In genomic region chr3:126850370-126851085, GRCh38 we compare ENCODE assay signal across 11 cellular contexts.
DNase-seq lines count a peak whose midpoint lies in the region; ATAC-seq, FAIRE-seq and TF ChIP-seq lines count a peak whose summit lies in the region.
"Had no signal": no experiment of that assay in that cellular context is flagged by ENCODE, and none has a peak within 500 bp of the region (broad histone marks: within the 10 kb centered on the region; RNA-seq: fewer than 3 reads in every experiment).

No MANE protein-coding gene starts in this region.

- H3K36me3 ChIP-seq in H1 (ENCODE audit: control insufficient read depth in 2 of 4, insufficient read depth in 4 of 4, low read length in 3 of 4): no peaks in the 10 kb centered on the region
- no peaks in the 10 kb centered on the region for H3K36me3 ChIP-seq in MM.1S (replicated peaks; ENCODE audit: insufficient read depth, low read length)
- H3K36me3 ChIP-seq: breast epithelium had no signal

- H4K8ac ChIP-seq in H1 (ENCODE audit: extremely low read depth, insufficient read depth, low read length): peak overlapping the region; percentile 66; the same call in 1 of the 2 replicates

- H2AFZ ChIP-seq in H1 (ENCODE audit: low read length) (no peak overlapping the region), MM.1S (ENCODE audit: low read length) (no peak overlapping the region)

- H4K20me1 ChIP-seq in H1 (replicated peaks in 1 of 2; ENCODE audit: control insufficient read depth in 1 of 2, insufficient read depth in 2 of 2, low read length in 2 of 2) (peaks cover 0 to 2% of the 10 kb centered on the region in 2 experiments), MM.1S (ENCODE audit: insufficient read depth, low read length) (no peaks in the 10 kb centered on the region)

- peak overlapping the region; percentile 26 for H4K5ac ChIP-seq in H1 (ENCODE audit: insufficient read length, low read depth, low read length)

- peak overlapping the region; percentile 100 for H2BK12ac ChIP-seq in H1 (ENCODE audit: low read depth, low read length)

- H3K4me2 ChIP-seq in H1 (ENCODE audit: insufficient read depth in 1 of 2, low read depth in 2 of 2, low read length in 2 of 2) (peak overlapping the region; percentile 50 to 58), MM.1S (ENCODE audit: low read depth, low read length) (no peak overlapping the region)

- H3K79me2 ChIP-seq in H1 (ENCODE audit: control insufficient read depth in 1 of 2, insufficient read depth in 2 of 2, low read length in 2 of 2): no peaks in the 10 kb centered on the region
- H3K79me2 ChIP-seq in MM.1S (ENCODE audit: low read length): no peaks in the 10 kb centered on the region

- 48% methylated on average over 10 of the region's 10 CpGs; no CpG with 5 or more reads in 1 of the 2 experiments for WGBS in H1 (ENCODE audit: extremely low coverage in 1 of 2, insufficient coverage in 1 of 2, insufficient read length in 1 of 2, insufficient replicate concordance in 2 of 2, low coverage in 1 of 2, low lambda C conversion rate in 2 of 2, missing lambda C conversion rate in 1 of 2), 2 experiments

- peaks cover 26 to 33% (median 28%) of the 10 kb centered on the region in 4 experiments for H3K4me1 ChIP-seq in H1 (replicated peaks in 1 of 4; ENCODE audit: control insufficient read depth in 3 of 4, insufficient read depth in 4 of 4, low read length in 3 of 4)
- no peaks in the 10 kb centered on the region for H3K4me1 ChIP-seq in MM.1S (ENCODE audit: low read length)
- H3K4me1 ChIP-seq: breast epithelium had no signal

- H3K4ac ChIP-seq in H1 (replicated peaks; ENCODE audit: insufficient read length, low read depth, low read length): peak overlapping the region; percentile 62

- CTCF ChIA-PET in H1 (lab: Charles Lee; ENCODE audit: partially characterized antibody): interaction anchor here (0.6 to 8.2 kb wide), 14 partner anchors 12 to 171 kb away, joined by 3 to 53 read pairs (median 3); no protein-coding TSS in a partner anchor

- H3K79me1 ChIP-seq in H1 (ENCODE audit: low read depth, low read length): no peaks in the 10 kb centered on the region

- no peaks in the 10 kb centered on the region for H3K27me3 ChIP-seq in H1 (replicated peaks in 1 of 4; ENCODE audit: control insufficient read depth in 3 of 4, extremely low read depth in 1 of 4, insufficient read depth in 3 of 4, low read length in 3 of 4)
- no peaks in the 10 kb centered on the region for H3K27me3 ChIP-seq in MM.1S (replicated peaks; ENCODE audit: insufficient read depth, low read length)
- H3K27me3 ChIP-seq: breast epithelium had no signal

- H3K27ac ChIP-seq in H1 (ENCODE audit: low read depth, low read length) (peak overlapping the region; percentile 85), MM.1S (ENCODE audit: low read length) (no peak overlapping the region)

- H3K4me3 ChIP-seq in H1 (ENCODE audit: extremely low read depth in 1 of 4, insufficient read depth in 2 of 4, low read depth in 3 of 4, low read length in 4 of 4) (no peak overlapping the region), MM.1S (ENCODE audit: low read length) (no peak overlapping the region)
- H3K4me3 ChIP-seq: breast epithelium had no signal

- TF ChIP-seq POLR2A in H1 (IDR thresholded peaks at IDR 0.05; ENCODE audit: control extremely low read depth in 1 of 2, low read depth in 2 of 2, low read length in 2 of 2): no peak

- no peak overlapping the region for H3K23ac ChIP-seq in H1 (ENCODE audit: insufficient read length)

- peak overlapping the region; percentile 99 for H2BK5ac ChIP-seq in H1 (ENCODE audit: low read depth, low read length)

- H3K23me2 ChIP-seq in H1 (ENCODE audit: low read depth, low read length): no peaks in the 10 kb centered on the region

- no peak overlapping the region for H3K14ac ChIP-seq in H1 (ENCODE audit: insufficient read length)

- TF ChIP-seq CTCF in H1 (IDR thresholded peaks at IDR 0.05; ENCODE audit: control extremely low read depth in 1 of 3, insufficient read depth in 1 of 3, low read depth in 1 of 3, low read length in 3 of 3) (no peak), MM.1S (IDR thresholded peaks at IDR 0.05; ENCODE audit: low read length) (no peak)

- TF ChIP-seq EP300 in H1 (IDR thresholded peaks at IDR 0.05; ENCODE audit: borderline replicate concordance in 1 of 2, low read depth in 2 of 2, low read length in 2 of 2): peak in 1 of 2 experiments; percentile 96; a peak in 2 of 3 replicates

- intact Hi-C loops in Right ventricle myocardium inferior (cut with DNase I) (loop anchor here (5.0 kb wide), 1 partner anchor 103 kb away; no protein-coding TSS in a partner anchor), cardiac septum (cut with DNase I) (loop anchor here (5.0 kb wide), 1 partner anchor 87 kb away; no protein-coding TSS in a partner anchor)

- peak overlapping the region; percentile 73 for H2BK20ac ChIP-seq in H1 (ENCODE audit: low read length)

- no peak overlapping the region for H2BK15ac ChIP-seq in H1 (ENCODE audit: low read length)

- H2BK120ac ChIP-seq in H1 (replicated peaks; ENCODE audit: low read depth, low read length): peak overlapping the region; percentile 56

- H3F3A ChIP-seq in MM.1S (ENCODE audit: insufficient read depth, low read length): no peaks in the 10 kb centered on the region

- peak; percentile 89 for FAIRE-seq in H1 (lab: Jason Lieb, UNC)

- H3K9me2 ChIP-seq in MM.1S (replicated peaks; ENCODE audit: insufficient read depth, low read length): no peaks in the 10 kb centered on the region

- H3K9me3 ChIP-seq in H1 (ENCODE audit: insufficient read depth in 2 of 2, low read depth in 1 of 2, low read length in 1 of 2) (no peaks in the 10 kb centered on the region), MM.1S (replicated peaks; ENCODE audit: insufficient read depth, low read length) (no peaks in the 10 kb centered on the region)
- H3K9me3 ChIP-seq: breast epithelium had no signal

- peak overlapping the region; percentile 76 for H3K18ac ChIP-seq in H1 (ENCODE audit: extremely low read depth, low read length)

- no peak overlapping the region for H3K56ac ChIP-seq in H1 (replicated peaks; ENCODE audit: insufficient read length, low read depth, low read length)

- peak overlapping the region in 2 of 4 experiments; percentile 8 to 25; a peak in 3 of 7 replicates for H3K9ac ChIP-seq in H1 (replicated peaks in 1 of 4; ENCODE audit: extremely low read depth in 1 of 4, low read depth in 3 of 4, low read length in 3 of 4)
- no peak overlapping the region for H3K9ac ChIP-seq in MM.1S (ENCODE audit: low read length)

- ATAC-seq in Right ventricle myocardium inferior: peak; percentile 89
- ATAC-seq in left lobe of liver: no peak

- no peak for DNase-seq in Right ventricle myocardium inferior (ENCODE audit: missing footprints)
- DNase-seq in cardiac septum (ENCODE audit: low spot score): no peak
- DNase-seq in H1 (ENCODE audit: low read depth in 1 of 2, low spot score in 2 of 2): peak; percentile 68 to 85
- peak; percentile 15 for DNase-seq in left lobe of liver (ENCODE audit: low spot score)
- no peak for DNase-seq in NAMALWA (ENCODE audit: low spot score)
- no peak for DNase-seq in activated CD4-positive, alpha-beta T cell treated with anti-CD3 and anti-CD28 coated beads for 4 hours
- no peak for DNase-seq in NK-92 treated with Interleukin-12 subunit alpha and Interleukin-12 subunit beta, amount 100 ng/mL, for 24 hours (lab: John Stamatoyannopoulos, UW)
- no peak for DNase-seq in MM.1S
- DNase-seq: activated CD4-positive, alpha-beta T cell treated with anti-CD3 and anti-CD28 coated beads for 1 hour; substantia nigra had no signal

- peak overlapping the region; percentile 85; the same call in 1 of the 2 replicates for H2AK5ac ChIP-seq in H1 (ENCODE audit: low read depth, low read length)

- peak overlapping the region; percentile 95 for H4K91ac ChIP-seq in H1 (replicated peaks; ENCODE audit: insufficient read length, low read length)

- TF ChIP-seq RAD21 in H1 (IDR thresholded peaks at IDR 0.05 in 1 of 2, conservative IDR thresholded peaks at IDR 0.05 in 1 of 2; ENCODE audit: low read depth in 2 of 2, low read length in 2 of 2): peak in 1 of 2 experiments; percentile 26; a peak in 3 of 4 replicates

- POLR2A ChIA-PET in H1 (lab: Charles Lee; ENCODE audit: partially characterized antibody): interaction anchor here (0.8 to 4.3 kb wide), 7 partner anchors 9 to 98 kb away, joined by 3 to 17 read pairs (median 4); no protein-coding TSS in a partner anchor

TF ChIP-seq in H1, 55 proteins besides CTCF, POLR2A, EP300 and RAD21 (continues in another document):
- TF ChIP-seq CREB1 (IDR thresholded peaks at IDR 0.05) (no peak), TCF12 (IDR thresholded peaks at IDR 0.05; ENCODE audit: low read depth, low read length) (peak; percentile 93), RFX5 (IDR thresholded peaks at IDR 0.05; ENCODE audit: borderline replicate concordance, low read depth, low read length) (no peak), TAF7 (optimal IDR thresholded peaks at IDR 0.05; ENCODE audit: borderline replicate concordance, low read depth, low read length) (no peak), POU5F1 (IDR thresholded peaks at IDR 0.05; ENCODE audit: low read depth, low read length) (no peak), CBX8 (IDR thresholded peaks at IDR 0.05; ENCODE audit: borderline replicate concordance, low read depth, low read length) (no peak), BCL11A (IDR thresholded peaks at IDR 0.05; ENCODE audit: low read depth in 2 of 2, low read length in 2 of 2) (peak; percentile 59 to 75), NRF1 (IDR thresholded peaks at IDR 0.05; ENCODE audit: low read depth, low read length) (no peak), E2F6 (IDR thresholded peaks at IDR 0.05) (no peak), FOSL1 (IDR thresholded peaks at IDR 0.05; ENCODE audit: insufficient read depth, low read depth, low read length) (no peak), EGR1 (IDR thresholded peaks at IDR 0.05; ENCODE audit: borderline replicate concordance, low read depth, low read length) (no peak), SIRT6 (IDR thresholded peaks at IDR 0.05; ENCODE audit: low read length) (no peak), NANOG (IDR thresholded peaks at IDR 0.05; ENCODE audit: insufficient read depth, low read depth, low read length, poor library complexity, severe bottlenecking) (peak; percentile 97), SAP30 (IDR thresholded peaks at IDR 0.05; ENCODE audit: insufficient read depth, insufficient replicate concordance, low read length) (no peak), SRF (IDR thresholded peaks at IDR 0.05; ENCODE audit: low read depth, low read length) (no peak; the same call in 1 of the 2 replicates), CEBPB (IDR thresholded peaks at IDR 0.05; ENCODE audit: low read depth, low read length) (peak; percentile 88), KDM5A (IDR thresholded peaks at IDR 0.05; ENCODE audit: low read length) (no peak), ZNF274 (IDR thresholded peaks at IDR 0.05; ENCODE audit: borderline replicate concordance, extremely low read depth, low read length) (no peak), SIX5 (IDR thresholded peaks at IDR 0.05; ENCODE audit: low read depth, low read length) (no peak)

Comparison
In these comparisons a context has a peak if more than half of its experiments do, and no peak if none do; other contexts are left out.
1. DNase-seq: peak in H1 (2 of 2) and left lobe of liver (single experiment); none in Right ventricle myocardium inferior (single experiment), cardiac septum (single experiment), NAMALWA (single experiment), activated CD4-positive, alpha-beta T cell treated with anti-CD3 and anti-CD28 coated beads for 4 hours (0 of 2), NK-92 treated with Interleukin-12 subunit alpha and Interleukin-12 subunit beta, amount 100 ng/mL, for 24 hours (single experiment) and MM.1S (single experiment).